ENCODE assay signal across 9 cellular contexts in genomic region chr19:19388568-19389555, GRCh38. TPM values are rescaled to one million over a fixed set of nuclear protein-coding genes. Genes with fewer than 3 reads are reported as not detected.
A peak's percentile ranks its signal among the peaks of the same experiment; 100 is the strongest.
DNase-seq lines count a peak whose midpoint lies in the region; ATAC-seq and TF ChIP-seq lines count a peak whose summit lies in the region.
"Had no signal": no experiment of that assay in that cellular context is flagged by ENCODE, and none has a peak within 500 bp of the region (broad histone marks: within the 10 kb centered on the region; RNA-seq: fewer than 3 reads in every experiment).

No MANE protein-coding gene starts in this region.

- H3K27me3 Mint-ChIP-seq in IgD-negative memory B cell, result no peaks in the 10 kb centered on the region
- no peaks in the 10 kb centered on the region for H3K27me3 Mint-ChIP-seq in naive B cell

- H3K36me3 Mint-ChIP-seq in IgD-negative memory B cell, result no peaks in the 10 kb centered on the region
- H3K36me3 Mint-ChIP-seq in naive B cell, result no peaks in the 10 kb centered on the region

- in situ Hi-C loops in GM13976 (cut with MboI; ENCODE audit: low sequenced_read_pairs, unreplicated experiment), result no loop called here

- H3K4me3 Mint-ChIP-seq in IgD-negative memory B cell, result peak overlapping the region; percentile 17 to 83 (median 62)
- peak overlapping the region in 4 of 8 donors; percentile 37 to 100 (median 70) for H3K4me3 Mint-ChIP-seq in naive B cell

- peak overlapping the region; percentile 12 for H3K27ac ChIP-seq in 22Rv1
- H3K27ac ChIP-seq in caudate nucleus (ENCODE audit: low read depth, low read length), result peak overlapping the region; percentile 44

- H3K9me3 Mint-ChIP-seq in IgD-negative memory B cell, result no peaks in the 10 kb centered on the region
- H3K9me3 Mint-ChIP-seq in naive B cell, result no peaks in the 10 kb centered on the region

- ATAC-seq in naive B cell (ENCODE audit: low read depth in 2 of 2) (no peak), GM18519 (IDR thresholded peaks at IDR 0.05; ENCODE audit: low FRiP score, unreplicated experiment) (no peak)

- H3K4me1 Mint-ChIP-seq in IgD-negative memory B cell (peaks cover 27 to 36% (median 28%) of the 10 kb centered on the region in 3 donors), naive B cell (peaks cover 52 to 59% (median 58%) of the 10 kb centered on the region in 3 donors)

- DNase-seq in caudate nucleus (lab: John Stamatoyannopoulos, UW), result no peak
- no peak for DNase-seq in naive B cell
- DNase-seq in GM19240 (ENCODE audit: insufficient read length, low spot score), result no peak
- DNase-seq in cerebellar cortex (ENCODE audit: low spot score), result no peak
- no peak for DNase-seq in GM13976 (ENCODE audit: low spot score)
- DNase-seq: NCI-H226 had no signal

- no peak for TF ChIP-seq CTCF in 22Rv1 (IDR thresholded peaks at IDR 0.05)
- no peak for TF ChIP-seq CTCF in GM13976 (IDR thresholded peaks at IDR 0.05; ENCODE audit: borderline replicate concordance, control extremely low read depth, extremely low read depth, insufficient read depth, missing control alignments)

- H3K27ac Mint-ChIP-seq in IgD-negative memory B cell (peak overlapping the region in 1 of 3 donors; percentile 86), naive B cell (peak overlapping the region in 4 of 6 donors; percentile 31 to 86 (median 66))

RNA-seq across cellular contexts. Expression of gene GATAD2A, which starts 16.6 kb away (rescaled TPM):
- polyA plus RNA-seq in IgD-negative memory B cell (16.6 TPM), naive B cell (ENCODE audit: low read depth in 6 of 6) (10 to 100 TPM in 3 of 6 donors, 1 to 10 TPM in 3; 2.2 to 19.2 (median 10.6) TPM)
